In the genomic region with DNA sequence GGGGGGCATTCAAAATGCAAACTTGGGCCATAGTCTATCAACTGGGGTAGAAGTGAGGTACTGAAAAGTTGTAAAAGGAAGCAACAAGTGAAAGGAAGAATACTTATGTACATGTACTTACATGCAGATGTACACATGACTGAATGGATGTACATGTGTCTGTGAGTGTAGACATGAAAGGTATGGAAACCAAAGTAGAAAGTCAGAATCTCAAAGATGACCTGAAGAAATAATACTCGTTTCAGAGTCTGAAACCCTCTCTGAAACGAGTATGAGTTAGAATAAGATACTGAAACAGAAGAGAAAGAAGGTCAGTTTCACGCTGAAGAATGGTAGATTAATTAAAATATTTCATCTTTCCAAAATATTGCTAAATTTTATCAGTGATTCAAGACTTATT, we compare ENCODE assay signal across 28 cellular contexts.
"Had no signal": no experiment of that assay in that cellular context is flagged by ENCODE, and none has a peak within 500 bp of the region (broad histone marks: within the 10 kb centered on the region; RNA-seq: fewer than 3 reads in every experiment).

No MANE protein-coding gene starts in this region.

- H3K27ac ChIP-seq: brain microvascular endothelial cell, coronary artery, dorsolateral prefrontal cortex had no signal

- DNase-seq: activated CD4-positive, alpha-beta memory T cell treated with anti-CD3 and anti-CD28 coated beads, Interleukin-2, amount 10 ng/mL, durations not matched to agents 7 days and 5 days; activated CD4-positive, alpha-beta T cell treated with anti-CD3 and anti-CD28 coated beads for 36 hours; activated CD4-positive, alpha-beta T cell treated with anti-CD3 and anti-CD28 coated beads, Interleukin-2, amount 10 ng/mL, durations not matched to agents 7 days and 5 days; activated CD4-positive, alpha-beta T cell treated with anti-CD3 and anti-CD28 coated beads, Interleukin-2, amount 50 U/mL, for 4 hours; activated CD4-positive, CD25-positive, alpha-beta regulatory T cell; activated CD4-positive, CD25-positive, alpha-beta regulatory T cell treated with anti-CD3 and anti-CD28 coated beads, Interleukin-2, amount 50 U/mL, for 72 hours; activated CD8-positive, alpha-beta memory T cell treated with anti-CD3 and anti-CD28 coated beads, Interleukin-2, amount 50 U/mL, for 48 hours; activated gamma-delta T cell; activated naive CD4-positive, alpha-beta T cell; activated naive CD4-positive, alpha-beta T cell treated with anti-CD3 and anti-CD28 coated beads, Interleukin-2, amount 10 ng/mL, durations not matched to agents 7 days and 5 days; activated naive CD8-positive, alpha-beta T cell treated with anti-CD3 and anti-CD28 coated beads, Interleukin-2, amount 10 ng/mL, durations not matched to agents 7 days and 5 days; activated T-cell treated with anti-CD3 and anti-CD28 coated beads for 4 hours; activated T-cell treated with anti-CD3 and anti-CD28 coated beads, Interleukin-2, amount 50 U/mL, for 24 hours; activated T-cell treated with anti-CD3 and anti-CD28 coated beads, Interleukin-2, amount 50 U/mL, for 72 hours; anterior cingulate cortex; brain microvascular endothelial cell; dorsolateral prefrontal cortex; effector memory CD4-positive, alpha-beta T cell; endodermal cell; foreskin fibroblast; head of caudate nucleus; hippocampal formation had no signal

- FAIRE-seq: astrocyte, bronchial epithelial cell, frontal cortex had no signal

- H3K4me3 ChIP-seq: coronary artery, dorsolateral prefrontal cortex had no signal

- ATAC-seq: activated CD4-positive, alpha-beta T cell treated with anti-CD3 and anti-CD28 coated beads for 36 hours; activated naive CD4-positive, alpha-beta T cell treated with anti-CD3 and anti-CD28 coated beads, Interleukin-2, amount 50 U/mL, for 72 hours; activated T-cell treated with anti-CD3 and anti-CD28 coated beads, Interleukin-2, amount 50 U/mL, for 72 hours; esophagus mucosa had no signal
